ENCODE assay signal across 10 cellular contexts in the genomic region with DNA sequence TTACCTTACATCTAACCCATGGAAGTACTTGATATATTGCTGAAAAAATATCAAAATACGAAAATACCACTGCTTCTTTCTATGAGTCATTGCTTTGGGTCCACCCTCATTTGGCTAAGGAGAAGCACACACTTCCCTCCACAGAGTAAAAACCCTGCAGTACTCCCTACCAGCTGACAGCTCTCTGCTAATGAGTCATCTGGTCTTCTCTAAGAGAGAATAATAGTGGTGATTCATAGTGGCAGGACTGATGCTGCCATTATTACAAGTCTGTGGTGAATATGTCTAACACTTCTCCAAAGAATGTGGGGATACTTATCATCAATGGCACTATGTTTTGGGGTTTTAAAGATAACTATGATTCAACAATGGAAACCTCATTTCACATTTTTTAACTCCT.
DNase-seq lines count a peak whose midpoint lies in the region; ATAC-seq and TF ChIP-seq lines count a peak whose summit lies in the region.
"Had no signal": no experiment of that assay in that cellular context is flagged by ENCODE, and none has a peak within 500 bp of the region (broad histone marks: within the 10 kb centered on the region; RNA-seq: fewer than 3 reads in every experiment).

No MANE protein-coding gene starts in this region.

- DNase-seq in EH (ENCODE audit: low read depth), result peak; percentile 11
- DNase-seq in HS-5 (ENCODE audit: low read depth), result peak; percentile 92
- peak; percentile 77 to 87 for DNase-seq in cardiac fibroblast (ENCODE audit: low read depth in 2 of 2)
- DNase-seq in upper lobe of left lung, result no peak
- no peak for DNase-seq in OCI-LY7 (ENCODE audit: low spot score)
- DNase-seq in C1 segment of cervical spinal cord (lab: John Stamatoyannopoulos, UW), result no peak
- DNase-seq in activated CD4-positive, alpha-beta T cell treated with anti-CD3 and anti-CD28 coated beads, Interleukin-2, amount 50 U/mL, for 1 hour, result no peak
- DNase-seq: activated naive CD8-positive, alpha-beta T cell treated with anti-CD3 and anti-CD28 coated beads, Interleukin-2, amount 10 ng/mL, durations not matched to agents 7 days and 5 days; right lobe of liver had no signal

- no peak for TF ChIP-seq EP300 in upper lobe of left lung (IDR thresholded peaks at IDR 0.05)

- H3K27me3 ChIP-seq in upper lobe of left lung, result no peaks in the 10 kb centered on the region
- H3K27me3 ChIP-seq: right lobe of liver had no signal

- H3K4me1 ChIP-seq in upper lobe of left lung, result no peaks in the 10 kb centered on the region
- H3K4me1 ChIP-seq in OCI-LY7 (ENCODE audit: insufficient read depth, low read length, poor library complexity, severe bottlenecking), result no peaks in the 10 kb centered on the region
- H3K4me1 ChIP-seq: right lobe of liver had no signal

- H3K9me3 ChIP-seq in upper lobe of left lung (no peaks in the 10 kb centered on the region), OCI-LY7 (ENCODE audit: low read length) (no peaks in the 10 kb centered on the region)
- H3K9me3 ChIP-seq: right lobe of liver had no signal

- intact Hi-C loops in OCI-LY7 (cut with micrococcal nuclease; ENCODE audit: unreplicated experiment), result no loop called here

- CTCF ChIA-PET in OCI-LY7 (lab: Charles Lee; ENCODE audit: unreplicated experiment), result no interaction called here

- H4K20me1 ChIP-seq in OCI-LY7 (ENCODE audit: insufficient read depth, low read length), result no peaks in the 10 kb centered on the region

- H3K79me2 ChIP-seq in OCI-LY7 (ENCODE audit: insufficient read depth, low read depth, low read length), result no peaks in the 10 kb centered on the region

- WGBS in upper lobe of left lung, 2 donors, result 19 to 35% methylated on average over 1 of the region's 1 CpG

- H3K4me3 ChIP-seq in cardiac fibroblast (replicated peaks in 1 of 2; ENCODE audit: low read depth in 2 of 2, low read length in 2 of 2) (no peak overlapping the region), upper lobe of left lung (no peak overlapping the region), OCI-LY7 (ENCODE audit: low read depth, low read length, poor library complexity, severe bottlenecking) (no peak overlapping the region)
- H3K4me3 ChIP-seq: right lobe of liver had no signal

- H2AFZ ChIP-seq in OCI-LY7 (ENCODE audit: low read length), result no peak overlapping the region

- TF ChIP-seq CTCF in cardiac fibroblast (IDR thresholded peaks at IDR 0.05; ENCODE audit: low read depth, low read length) (no peak), upper lobe of left lung (IDR thresholded peaks at IDR 0.05) (no peak), OCI-LY7 (conservative IDR thresholded peaks at IDR 0.05; ENCODE audit: low read length) (no peak)

- peak; percentile 78 for ATAC-seq in GM21515 (IDR thresholded peaks at IDR 0.05; ENCODE audit: unreplicated experiment)
- peak; percentile 55 to 57 for ATAC-seq in upper lobe of left lung (ENCODE audit: low FRiP score in 2 of 2)

- no TSS peak for BruUV-seq in OCI-LY7 (replicated peaks; lab: Mats Ljungman, UMichigan)

- TF ChIP-seq POLR2A in upper lobe of left lung (IDR thresholded peaks at IDR 0.05), result no peak

- H3K36me3 ChIP-seq in upper lobe of left lung (no peaks in the 10 kb centered on the region), OCI-LY7 (ENCODE audit: insufficient read depth, low read length) (no peaks in the 10 kb centered on the region)
- H3K36me3 ChIP-seq: right lobe of liver had no signal

- H3K27ac ChIP-seq in upper lobe of left lung, result no peak overlapping the region
- H3K27ac ChIP-seq in OCI-LY7 (ENCODE audit: low read depth, low read length, poor library complexity, severe bottlenecking), result no peak overlapping the region
- H3K27ac ChIP-seq: right lobe of liver had no signal

- POLR2A ChIA-PET in OCI-LY7 (lab: Charles Lee), result no interaction called here

- no peak overlapping the region for H3K4me2 ChIP-seq in OCI-LY7 (ENCODE audit: low read length)

- no peaks in the 10 kb centered on the region for H3K9me2 ChIP-seq in OCI-LY7 (ENCODE audit: insufficient read depth, low read length)

Comparison
In these comparisons a context has a peak if more than half of its experiments do, and no peak if none do; other contexts are left out.
1. DNase-seq: peak in EH (single experiment), HS-5 (single experiment) and cardiac fibroblast (2 of 2); none in upper lobe of left lung (0 of 2), OCI-LY7 (single experiment), C1 segment of cervical spinal cord (0 of 14) and activated CD4-positive, alpha-beta T cell treated with anti-CD3 and anti-CD28 coated beads, Interleukin-2, amount 50 U/mL, for 1 hour (single experiment).